ENCODE assay signal across 8 cellular contexts in genomic region chr19:17216058-17216670, GRCh38. TPM values are rescaled to one million over a fixed set of nuclear protein-coding genes. Genes with fewer than 3 reads are reported as not detected.
DNase-seq lines count a peak whose midpoint lies in the region; ATAC-seq and TF ChIP-seq lines count a peak whose summit lies in the region.

No MANE protein-coding gene starts in this region.

- H3K4me3 ChIP-seq in BE2C (ENCODE audit: low read depth, low read length): peak overlapping the region; percentile 74

- H3K36me3 ChIP-seq in BE2C (no peaks in the 10 kb centered on the region), KOPT-K1 (ENCODE audit: insufficient read depth, low read length) (peaks cover 46% of the 10 kb centered on the region)

- peak overlapping the region; percentile 85 for H3K4me3 Mint-ChIP-seq in central memory CD8-positive, alpha-beta T cell
- H3K4me3 Mint-ChIP-seq in natural killer cell treated with Interleukin-12 subunit alpha and Interleukin-12 subunit beta and Interleukin-15 and Interleukin-18, amount 100 ng/mL, for 72 hours: peak overlapping the region; percentile 85

- H3K27me3 ChIP-seq in BE2C: no peaks in the 10 kb centered on the region

- peak overlapping the region; percentile 84 for H3K27ac ChIP-seq in KOPT-K1 (ENCODE audit: low read depth, low read length, poor library complexity, severe bottlenecking)

- DNase-seq in BE2C (no peak), OCI-M2 (lab: John Stamatoyannopoulos, UW; ENCODE audit: unreplicated experiment) (no peak), NOMO-1 (lab: John Stamatoyannopoulos, UW; ENCODE audit: unreplicated experiment in 2 of 2) (no peak), NCI-H774 (lab: John Stamatoyannopoulos, UW) (no peak)
- no peak for DNase-seq in central memory CD8-positive, alpha-beta T cell (ENCODE audit: low spot score in 2 of 2)
- DNase-seq in natural killer cell treated with Interleukin-12 subunit alpha and Interleukin-12 subunit beta and Interleukin-15 and Interleukin-18, amount 100 ng/mL, for 72 hours (ENCODE audit: low spot score): no peak
- no peak for DNase-seq in stimulated activated CD4-positive, alpha-beta T cell treated with anti-CD3 and anti-CD28 coated beads, Interleukin-4, amount 100 ng/mL, for 4 hours

- H3K4me1 Mint-ChIP-seq in central memory CD8-positive, alpha-beta T cell: peaks cover 12% of the 10 kb centered on the region
- H3K4me1 Mint-ChIP-seq in natural killer cell treated with Interleukin-12 subunit alpha and Interleukin-12 subunit beta and Interleukin-15 and Interleukin-18, amount 100 ng/mL, for 72 hours (ENCODE audit: low read depth in 2 of 2): peaks cover 0 to 7% of the 10 kb centered on the region in 2 donors

- ATAC-seq in central memory CD8-positive, alpha-beta T cell (replicated peaks; ENCODE audit: extremely low read depth, poor library complexity, severe bottlenecking): no peak
- ATAC-seq in natural killer cell treated with Interleukin-12 subunit alpha and Interleukin-12 subunit beta and Interleukin-15 and Interleukin-18, amount 100 ng/mL, for 72 hours: no peak

- peak overlapping the region; percentile 95 for H3K27ac Mint-ChIP-seq in central memory CD8-positive, alpha-beta T cell (ENCODE audit: low read depth)
- H3K27ac Mint-ChIP-seq in natural killer cell treated with Interleukin-12 subunit alpha and Interleukin-12 subunit beta and Interleukin-15 and Interleukin-18, amount 100 ng/mL, for 72 hours: peak overlapping the region; percentile 88 to 96

- H3K9me3 Mint-ChIP-seq in central memory CD8-positive, alpha-beta T cell: no peaks in the 10 kb centered on the region
- no peaks in the 10 kb centered on the region for H3K9me3 Mint-ChIP-seq in natural killer cell treated with Interleukin-12 subunit alpha and Interleukin-12 subunit beta and Interleukin-15 and Interleukin-18, amount 100 ng/mL, for 72 hours

- no peaks in the 10 kb centered on the region for H3K9me3 ChIP-seq in BE2C
- no peaks in the 10 kb centered on the region for H3K9me3 ChIP-seq in KOPT-K1 (ENCODE audit: insufficient read depth, low read length, poor library complexity, severe bottlenecking)

- peaks cover 6% of the 10 kb centered on the region; the same call in 1 of the 2 replicates for H3K4me1 ChIP-seq in BE2C

- H3K27me3 Mint-ChIP-seq in central memory CD8-positive, alpha-beta T cell: no peaks in the 10 kb centered on the region
- no peaks in the 10 kb centered on the region for H3K27me3 Mint-ChIP-seq in natural killer cell treated with Interleukin-12 subunit alpha and Interleukin-12 subunit beta and Interleukin-15 and Interleukin-18, amount 100 ng/mL, for 72 hours

- peaks cover 39% of the 10 kb centered on the region for H3K36me3 Mint-ChIP-seq in central memory CD8-positive, alpha-beta T cell (ENCODE audit: insufficient read depth)
- peaks cover 4% of the 10 kb centered on the region for H3K36me3 Mint-ChIP-seq in natural killer cell treated with Interleukin-12 subunit alpha and Interleukin-12 subunit beta and Interleukin-15 and Interleukin-18, amount 100 ng/mL, for 72 hours

- TF ChIP-seq CTCF in BE2C (IDR thresholded peaks at IDR 0.05; ENCODE audit: low read depth, low read length): no peak

RNA-seq across cellular contexts. Expression of gene USE1, which starts 1.0 kb away (rescaled TPM):
- polyA plus RNA-seq in BE2C (2012; ENCODE audit: insufficient read depth, insufficient read length, low read depth): 121 TPM
- 10 to 100 TPM; 25.9 to 28.7 TPM for total RNA-seq in natural killer cell treated with Interleukin-12 subunit alpha and Interleukin-12 subunit beta and Interleukin-15 and Interleukin-18, amount 100 ng/mL, for 72 hours

RNA-seq across cellular contexts. Expression of gene OCEL1, which starts 9.9 kb away (rescaled TPM):
- polyA plus RNA-seq in BE2C (2012; ENCODE audit: insufficient read depth, insufficient read length, low read depth): 14.8 TPM
- 10 to 100 TPM; 14.7 to 31.9 TPM for total RNA-seq in natural killer cell treated with Interleukin-12 subunit alpha and Interleukin-12 subunit beta and Interleukin-15 and Interleukin-18, amount 100 ng/mL, for 72 hours

RNA-seq across cellular contexts. Expression of gene NR2F6, which starts 29.6 kb away (rescaled TPM):
- polyA plus RNA-seq in BE2C (2012; ENCODE audit: insufficient read depth, insufficient read length, low read depth): 143 TPM
- total RNA-seq in natural killer cell treated with Interleukin-12 subunit alpha and Interleukin-12 subunit beta and Interleukin-15 and Interleukin-18, amount 100 ng/mL, for 72 hours: 10 to 100 TPM in 1 of 2 donors, 1 to 10 TPM in 1; 2.7 to 12.2 TPM

RNA-seq across cellular contexts. Expression of gene USHBP1, which starts 48.4 kb away (rescaled TPM):
- polyA plus RNA-seq in BE2C (2012; ENCODE audit: insufficient read depth, insufficient read length, low read depth): 0.73 TPM
- not detected for total RNA-seq in natural killer cell treated with Interleukin-12 subunit alpha and Interleukin-12 subunit beta and Interleukin-15 and Interleukin-18, amount 100 ng/mL, for 72 hours

RNA-seq across cellular contexts. Expression of gene BABAM1, which starts 51.1 kb away (rescaled TPM):
- polyA plus RNA-seq in BE2C (2012; ENCODE audit: insufficient read depth, insufficient read length, low read depth): 212 TPM
- 100 to 1,000 TPM in 1 of 2 donors, 10 to 100 TPM in 1; 90.1 to 143 TPM for total RNA-seq in natural killer cell treated with Interleukin-12 subunit alpha and Interleukin-12 subunit beta and Interleukin-15 and Interleukin-18, amount 100 ng/mL, for 72 hours
